ENCODE assay signal across 22 cellular contexts in the genomic region with DNA sequence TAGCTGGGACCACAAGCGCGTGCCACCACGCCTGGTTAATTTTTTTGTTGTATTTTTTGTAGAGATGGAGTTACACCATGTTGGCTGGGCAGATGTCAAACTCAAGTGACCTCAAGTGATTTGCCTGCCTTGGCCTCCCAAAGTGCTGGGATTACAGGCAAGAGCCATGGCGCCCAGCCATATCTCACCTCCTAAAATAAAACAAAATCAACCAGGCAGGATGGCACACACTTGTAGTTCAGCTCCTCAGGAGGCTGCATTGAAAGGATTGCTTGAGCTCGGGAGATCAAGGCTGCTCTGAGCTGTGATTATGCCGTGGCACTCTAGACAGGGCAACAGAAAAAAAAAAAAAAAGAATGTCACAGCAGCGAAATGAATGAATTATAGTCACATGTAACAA. TPM values are rescaled to one million over a fixed set of nuclear protein-coding genes. Genes with fewer than 3 reads are reported as not detected.
"Had no signal": no experiment of that assay in that cellular context is flagged by ENCODE, and none has a peak within 500 bp of the region (broad histone marks: within the 10 kb centered on the region; RNA-seq: fewer than 3 reads in every experiment).

No MANE protein-coding gene starts in this region.

- H3K4me3 ChIP-seq: dorsolateral prefrontal cortex, lung, pancreas, smooth muscle cell, suprapubic skin, vagina had no signal

- H3K4me1 ChIP-seq: pancreas, vagina had no signal

- H3K4me3 Mint-ChIP-seq: memory B cell; natural killer cell; stimulated activated naive CD8-positive, alpha-beta T cell treated with anti-CD3 and anti-CD28 coated beads, Interleukin-15, amount 100 ng/mL, for 72 hours had no signal

- H3K36me3 ChIP-seq: neutrophil, pancreas, suprapubic skin, vagina had no signal

- H3K36me3 Mint-ChIP-seq: memory B cell, natural killer cell had no signal

- H3K27ac ChIP-seq: dorsolateral prefrontal cortex, neutrophil, pancreas, suprapubic skin, vagina had no signal

- H3K27me3 ChIP-seq: dorsolateral prefrontal cortex, neutrophil, pancreas, suprapubic skin, vagina had no signal

- H3K27ac Mint-ChIP-seq: memory B cell; natural killer cell; stimulated activated naive CD8-positive, alpha-beta T cell treated with anti-CD3 and anti-CD28 coated beads, Interleukin-15, amount 100 ng/mL, for 72 hours had no signal

- H3K9me3 ChIP-seq: neutrophil, pancreas, suprapubic skin, vagina had no signal

- H3K9me3 Mint-ChIP-seq: memory B cell; natural killer cell; stimulated activated naive CD8-positive, alpha-beta T cell treated with anti-CD3 and anti-CD28 coated beads, Interleukin-15, amount 100 ng/mL, for 72 hours had no signal

- H3K27me3 Mint-ChIP-seq: memory B cell; stimulated activated naive CD8-positive, alpha-beta T cell treated with anti-CD3 and anti-CD28 coated beads, Interleukin-15, amount 100 ng/mL, for 72 hours had no signal

- ATAC-seq: left colon; natural killer cell; pancreas; sciatic nerve; stimulated activated naive CD8-positive, alpha-beta T cell treated with anti-CD3 and anti-CD28 coated beads, Interleukin-15, amount 100 ng/mL, for 72 hours had no signal

- H3K4me1 Mint-ChIP-seq: memory B cell; natural killer cell; stimulated activated naive CD8-positive, alpha-beta T cell treated with anti-CD3 and anti-CD28 coated beads, Interleukin-15, amount 100 ng/mL, for 72 hours had no signal

- DNase-seq: dorsolateral prefrontal cortex; effector CD4-positive, alpha-beta T cell; hippocampal formation; left colon; natural killer cell; retina; stimulated activated CD4-positive, alpha-beta T cell treated with anti-CD3 and anti-CD28 coated beads, Interleukin-12 subunit alpha, Interleukin-12 subunit beta, amount 100 ng/mL, for 4 hours; stimulated activated CD4-positive, alpha-beta T cell treated with anti-CD3 and anti-CD28 coated beads, Interleukin-1b, Interleukin-23, amount 100 ng/mL, for 48 hours; stimulated activated CD4-positive, alpha-beta T cell treated with anti-CD3 and anti-CD28 coated beads, Interleukin-4, amount 100 ng/mL, for 1 hour; stimulated activated CD8-positive, alpha-beta memory T cell treated with anti-CD3 and anti-CD28 coated beads, Interleukin-4, amount 100 ng/mL, for 48 hours; stimulated activated naive CD4-positive, alpha-beta T cell; stimulated activated naive CD8-positive, alpha-beta T cell treated with anti-CD3 and anti-CD28 coated beads, Interleukin-15, amount 100 ng/mL, for 72 hours; trophoblast cell had no signal

RNA-seq across cellular contexts. Expression of a gene that starts 23.7 kb away (rescaled TPM):
- total RNA-seq: fibroblast of villous mesenchyme, left colon, vagina had no signal
